In genomic region chr5:82356808-82357671, GRCh38 we compare ENCODE assay signal across 1 cellular context.
A peak's percentile ranks its signal among the peaks of the same experiment; 100 is the strongest.
TF ChIP-seq lines count a peak whose summit lies in the region.

No MANE protein-coding gene starts in this region.

TF ChIP-seq in SK-N-SH, 30 proteins besides CTCF, POLR2A, EP300 and RAD21 (continued from another document):
- no peak for TF ChIP-seq USF2 (IDR thresholded peaks at IDR 0.05; ENCODE audit: borderline replicate concordance, low read depth, low read length)
- TF ChIP-seq ELF1 (IDR thresholded peaks at IDR 0.05) = peak; percentile 60
- no peak for TF ChIP-seq CHD2 (IDR thresholded peaks at IDR 0.05; ENCODE audit: low read length, partially characterized antibody)
- TF ChIP-seq REST (IDR thresholded peaks at IDR 0.05; ENCODE audit: low read depth, low read length) = no peak
- TF ChIP-seq IRF3 (IDR thresholded peaks at IDR 0.05; ENCODE audit: low read depth, low read length) = no peak
- TF ChIP-seq FOXJ3 (CRISPR knock-in tag; IDR thresholded peaks at IDR 0.05) = no peak
- TF ChIP-seq TCF12 (IDR thresholded peaks at IDR 0.05) = peak; percentile 91
- 0 out of 2 replicates have a peak, but pooled peaks have one; percentile 18 for TF ChIP-seq TAF1 (IDR thresholded peaks at IDR 0.05; ENCODE audit: borderline replicate concordance, low read depth, low read length)
- peak; percentile 70; the same call in 1 of the 2 replicates for TF ChIP-seq TEAD4 (IDR thresholded peaks at IDR 0.05; ENCODE audit: borderline replicate concordance, insufficient read depth)
- peak; percentile 78 for TF ChIP-seq PBX3 (IDR thresholded peaks at IDR 0.05)
- TF ChIP-seq JUND (IDR thresholded peaks at IDR 0.05) = peak; percentile 84
- no peak for TF ChIP-seq NRF1 (IDR thresholded peaks at IDR 0.05; ENCODE audit: low read depth, low read length)
- peak; percentile 51 for TF ChIP-seq GABPA (IDR thresholded peaks at IDR 0.05; ENCODE audit: low read depth)
- no peak for TF ChIP-seq SMC3 (IDR thresholded peaks at IDR 0.05; ENCODE audit: low read depth, low read length)
- TF ChIP-seq FOXM1 (IDR thresholded peaks at IDR 0.05; ENCODE audit: low read depth) = peak; percentile 63; the same call in 1 of the 2 replicates
- TF ChIP-seq YY1 (IDR thresholded peaks at IDR 0.05; ENCODE audit: low read depth) = no peak
- no peak for TF ChIP-seq MAX (IDR thresholded peaks at IDR 0.05; ENCODE audit: low read depth)
- 0 out of 2 replicates have a peak, but pooled peaks have one; percentile 13 for TF ChIP-seq RCOR1 (IDR thresholded peaks at IDR 0.05; ENCODE audit: low read length)
